15 cellular contexts compared by ENCODE assay signal in genomic region chr7:1053002-1053411, GRCh38. TPM values are rescaled to one million over a fixed set of nuclear protein-coding genes. Genes with fewer than 3 reads are reported as not detected.
A peak's percentile ranks its signal among the peaks of the same experiment; 100 is the strongest.
DNase-seq lines count a peak whose midpoint lies in the region; ATAC-seq and TF ChIP-seq lines count a peak whose summit lies in the region.
"Had no signal": no experiment of that assay in that cellular context is flagged by ENCODE, and none has a peak within 500 bp of the region (broad histone marks: within the 10 kb centered on the region; RNA-seq: fewer than 3 reads in every experiment).

No MANE protein-coding gene starts in this region.

- DNase-seq in Right ventricle myocardium inferior (ENCODE audit: missing footprints): peak; percentile 69
- DNase-seq in cardiac septum (ENCODE audit: low spot score): no peak
- DNase-seq in neural progenitor cell (ENCODE audit: low spot score): peak; percentile 67
- DNase-seq in activated CD4-positive, alpha-beta T cell treated with anti-CD3 and anti-CD28 coated beads, Interleukin-2, amount 50 U/mL, for 48 hours: no peak
- no peak for DNase-seq in NCI-H1092 (lab: John Stamatoyannopoulos, UW)
- DNase-seq in AG08395 (ENCODE audit: low spot score): no peak
- DNase-seq: effector memory CD4-positive, alpha-beta T cell; NCI-H2107; retina; T-helper 17 cell had no signal

- ATAC-seq in Right ventricle myocardium inferior (no peak), gastroesophageal sphincter (peak; percentile 30), HG03097 (IDR thresholded peaks at IDR 0.05; ENCODE audit: low FRiP score, unreplicated experiment) (no peak)
- ATAC-seq: A549, mucosa of descending colon, T-helper 17 cell had no signal

- H3K36me3 Mint-ChIP-seq in neural progenitor cell: no peaks in the 10 kb centered on the region
- H3K36me3 Mint-ChIP-seq: activated naive CD8-positive, alpha-beta T cell had no signal

- H3K27ac Mint-ChIP-seq in neural progenitor cell: no peak overlapping the region
- H3K27ac Mint-ChIP-seq: activated naive CD8-positive, alpha-beta T cell had no signal

- H3K27me3 ChIP-seq in gastroesophageal sphincter (no peaks in the 10 kb centered on the region), neural progenitor cell (no peaks in the 10 kb centered on the region)

- TF ChIP-seq POLR2A in gastroesophageal sphincter (IDR thresholded peaks at IDR 0.05): no peak

- H3K4me2 ChIP-seq in neural progenitor cell: peak overlapping the region; percentile 60
- H3K4me2 ChIP-seq: A549 had no signal

- peaks cover 8% of the 10 kb centered on the region for H4K20me1 ChIP-seq in neural progenitor cell (ENCODE audit: low read depth)

- TF ChIP-seq CTCF in gastroesophageal sphincter (IDR thresholded peaks at IDR 0.05): no peak
- no peak for TF ChIP-seq CTCF in neural progenitor cell (IDR thresholded peaks at IDR 0.05)

- H3K4me1 Mint-ChIP-seq in neural progenitor cell: peaks cover 42% of the 10 kb centered on the region

- H3K9me3 Mint-ChIP-seq in neural progenitor cell: no peaks in the 10 kb centered on the region

- H3K4me3 Mint-ChIP-seq in neural progenitor cell: no peak overlapping the region
- H3K4me3 Mint-ChIP-seq: activated naive CD8-positive, alpha-beta T cell had no signal

- H3K9ac ChIP-seq in neural progenitor cell: no peak overlapping the region

- intact Hi-C loops in Right ventricle myocardium inferior (cut with DNase I): loop anchor here (10.0 kb wide), 1 partner anchor 402 kb away; the partner anchor contains the start of gene MICALL2
- intact Hi-C loops in cardiac septum (cut with DNase I): no loop called here

- no peak for TF ChIP-seq EP300 in gastroesophageal sphincter (IDR thresholded peaks at IDR 0.05)

- H3K27me3 Mint-ChIP-seq in neural progenitor cell (ENCODE audit: insufficient read depth, low read depth): peaks cover 7% of the 10 kb centered on the region
- H3K27me3 Mint-ChIP-seq: activated naive CD8-positive, alpha-beta T cell; T-helper 17 cell had no signal

- H3K36me3 ChIP-seq in gastroesophageal sphincter: peaks cover 0 to 13% of the 10 kb centered on the region in 2 donors
- H3K36me3 ChIP-seq in neural progenitor cell: no peaks in the 10 kb centered on the region

- peaks cover 23% of the 10 kb centered on the region for H3F3A ChIP-seq in neural progenitor cell (ENCODE audit: low read depth)

- H3K4me3 ChIP-seq in gastroesophageal sphincter (no peak overlapping the region), neural progenitor cell (no peak overlapping the region)
- H3K4me3 ChIP-seq: A549, mucosa of descending colon had no signal

- H3K4me1 ChIP-seq in gastroesophageal sphincter (peaks cover 0 to 97% (median 60%) of the 10 kb centered on the region in 3 donors), neural progenitor cell (peaks cover 42% of the 10 kb centered on the region)
- H3K4me1 ChIP-seq: A549 had no signal

- H3K9me3 ChIP-seq in gastroesophageal sphincter (no peaks in the 10 kb centered on the region), neural progenitor cell (ENCODE audit: low read depth) (no peaks in the 10 kb centered on the region)
- H3K9me3 ChIP-seq: A549, mucosa of descending colon had no signal

- H3K79me2 ChIP-seq in neural progenitor cell (ENCODE audit: low read depth): peaks cover 22% of the 10 kb centered on the region

- H2AFZ ChIP-seq in neural progenitor cell (replicated peaks): no peak overlapping the region

- H3K27ac ChIP-seq in gastroesophageal sphincter (peak overlapping the region in 3 of 4 donors; percentile 76 to 79 (median 79)), neural progenitor cell (peak overlapping the region; percentile 58)
- H3K27ac ChIP-seq: A549 had no signal

- WGBS in gastroesophageal sphincter (ENCODE audit: low coverage in 1 of 2), 2 donors: no CpG with 5 or more reads among the region's 17 CpGs

RNA-seq across cellular contexts. Expression of gene GPR146, which starts 8.7 kb away (rescaled TPM):
- 30.6 TPM for total RNA-seq in Right ventricle myocardium inferior
- total RNA-seq in cardiac septum: 12.6 TPM
- total RNA-seq in gastroesophageal sphincter: 10 to 100 TPM; 13.6 to 27.9 (median 16.3) TPM
- total RNA-seq in neural progenitor cell (ENCODE audit: low replicate concordance): 0.79 and 3.5 TPM in 2 replicates

RNA-seq across cellular contexts. Expression of gene GPER1, which starts 34.9 kb away (rescaled TPM):
- total RNA-seq in Right ventricle myocardium inferior: 3.6 TPM
- 2.9 TPM for total RNA-seq in cardiac septum
- 10 to 100 TPM in 1 of 4 donors, 1 to 10 TPM in 3; 7.1 to 20.2 (median 7.8) TPM for total RNA-seq in gastroesophageal sphincter
- 1.2 and 1.3 TPM in 2 replicates for total RNA-seq in neural progenitor cell (ENCODE audit: low replicate concordance)

Comparison
In these comparisons a context has a peak if more than half of its experiments do, and no peak if none do; other contexts are left out.
1. DNase-seq: peak in Right ventricle myocardium inferior (single experiment) and neural progenitor cell (single experiment); none in cardiac septum (single experiment), activated CD4-positive, alpha-beta T cell treated with anti-CD3 and anti-CD28 coated beads, Interleukin-2, amount 50 U/mL, for 48 hours (0 of 2), NCI-H1092 (single experiment) and AG08395 (single experiment).